In genomic region chr19:10339380-10339960, GRCh38 we compare ENCODE assay signal across 9 cellular contexts. TPM values are rescaled to one million over a fixed set of nuclear protein-coding genes. Genes with fewer than 3 reads are reported as not detected.
DNase-seq lines count a peak whose midpoint lies in the region; ATAC-seq lines count a peak whose summit lies in the region.
"Had no signal": no experiment of that assay in that cellular context is flagged by ENCODE, and none has a peak within 500 bp of the region (broad histone marks: within the 10 kb centered on the region; RNA-seq: fewer than 3 reads in every experiment).

ICAM3 (minus strand) TSS chr19:10339624; CDS start chr19:10339614, 10 bp downstream.

- H3K4me2 ChIP-seq in Karpas-422 (ENCODE audit: low read depth, low read length, poor library complexity, severe bottlenecking) = peak within 1 kb of the TSS; percentile 91

- H4K20me1 ChIP-seq in Karpas-422 (ENCODE audit: insufficient read depth, low read depth, low read length) = no peaks in the 10 kb centered on the region

- peak; percentile 87 for DNase-seq in Karpas-422
- peak; percentile 88 for DNase-seq in activated CD8-positive, alpha-beta memory T cell treated with anti-CD3 and anti-CD28 coated beads, Interleukin-2, amount 10 ng/mL, durations not matched to agents 7 days and 5 days
- DNase-seq in left lobe of liver (ENCODE audit: low spot score) = no peak
- DNase-seq in stimulated activated naive CD4-positive, alpha-beta T cell (lab: John Stamatoyannopoulos, UW) = peak in 5 of 6 experiments; percentile 26 to 62 (median 39)
- DNase-seq in ureter (ENCODE audit: low spot score) = no peak

- H3K9me3 Mint-ChIP-seq in activated CD8-positive, alpha-beta memory T cell treated with anti-CD3 and anti-CD28 coated beads, Interleukin-2, amount 10 ng/mL, durations not matched to agents 7 days and 5 days (ENCODE audit: low read depth) = no peaks in the 10 kb centered on the region

- H3K9me3 ChIP-seq in Karpas-422 (ENCODE audit: low read length) = no peaks in the 10 kb centered on the region

- H3K79me2 ChIP-seq in Karpas-422 (ENCODE audit: low read length) = peaks cover 13% of the 10 kb centered on the region
- H3K79me2 ChIP-seq: parathyroid adenoma had no signal

- CTCF ChIA-PET in activated CD8-positive, alpha-beta memory T cell treated with anti-CD3 and anti-CD28 coated beads, Interleukin-2, amount 10 ng/mL, durations not matched to agents 7 days and 5 days (lab: Charles Lee) = interaction anchor here (0.6 to 2.0 kb wide), 2 partner anchors 81 to 116 kb away, joined by 4 to 8 read pairs; no protein-coding TSS in a partner anchor

- peak within 1 kb of the TSS; percentile 95 for H2AFZ ChIP-seq in Karpas-422 (ENCODE audit: low read length)
- H2AFZ ChIP-seq: parathyroid adenoma had no signal

- peak within 1 kb of the TSS; percentile 96 for H3K27ac Mint-ChIP-seq in activated CD8-positive, alpha-beta memory T cell treated with anti-CD3 and anti-CD28 coated beads, Interleukin-2, amount 10 ng/mL, durations not matched to agents 7 days and 5 days

- peak within 1 kb of the TSS; percentile 57 for H3K27ac ChIP-seq in Karpas-422 (ENCODE audit: low read length)
- H3K27ac ChIP-seq: parathyroid adenoma had no signal

- H3K36me3 ChIP-seq in Karpas-422 (ENCODE audit: insufficient read depth, low read length) = no peaks in the 10 kb centered on the region

- H3K9me2 ChIP-seq in Karpas-422 (replicated peaks; ENCODE audit: insufficient read depth, low read length) = no peaks in the 10 kb centered on the region

- H3K27me3 Mint-ChIP-seq in activated CD8-positive, alpha-beta memory T cell treated with anti-CD3 and anti-CD28 coated beads, Interleukin-2, amount 10 ng/mL, durations not matched to agents 7 days and 5 days = no peaks in the 10 kb centered on the region

- H3K27me3 ChIP-seq in Karpas-422 (ENCODE audit: low read length) = no peaks in the 10 kb centered on the region

- H3K36me3 Mint-ChIP-seq in activated CD8-positive, alpha-beta memory T cell treated with anti-CD3 and anti-CD28 coated beads, Interleukin-2, amount 10 ng/mL, durations not matched to agents 7 days and 5 days = peaks cover 9% of the 10 kb centered on the region

- H3K4me3 ChIP-seq in Karpas-422 (ENCODE audit: low read length) = peak within 1 kb of the TSS; percentile 89

- H3K4me3 Mint-ChIP-seq in activated CD8-positive, alpha-beta memory T cell treated with anti-CD3 and anti-CD28 coated beads, Interleukin-2, amount 10 ng/mL, durations not matched to agents 7 days and 5 days = peak within 1 kb of the TSS; percentile 93

- peaks cover 39% of the 10 kb centered on the region for H3K4me1 Mint-ChIP-seq in activated CD8-positive, alpha-beta memory T cell treated with anti-CD3 and anti-CD28 coated beads, Interleukin-2, amount 10 ng/mL, durations not matched to agents 7 days and 5 days

- H3K9ac ChIP-seq in Karpas-422 (ENCODE audit: low read length) = peak within 1 kb of the TSS; percentile 86
- H3K9ac ChIP-seq: parathyroid adenoma had no signal

- peak; percentile 66 for ATAC-seq in GM19035 (IDR thresholded peaks at IDR 0.05; ENCODE audit: unreplicated experiment)
- peak; percentile 94 for ATAC-seq in activated CD8-positive, alpha-beta memory T cell treated with anti-CD3 and anti-CD28 coated beads, Interleukin-2, amount 10 ng/mL, durations not matched to agents 7 days and 5 days
- ATAC-seq in left lobe of liver = no peak
- no peak for ATAC-seq in GM19023 (IDR thresholded peaks at IDR 0.05; ENCODE audit: unreplicated experiment)
- ATAC-seq in HG02840 (IDR thresholded peaks at IDR 0.05; ENCODE audit: low FRiP score, unreplicated experiment) = no peak

- peaks cover 33% of the 10 kb centered on the region for H3K4me1 ChIP-seq in Karpas-422 (ENCODE audit: low read length)

RNA-seq across cellular contexts. Expression of gene ICAM3, which starts in this region (rescaled TPM):
- total RNA-seq in Karpas-422 (2014; rRNA removed; shearing (Covaris generic); ENCODE audit: low replicate concordance) = 92.1 and 206 TPM in 2 replicates
- total RNA-seq in activated CD8-positive, alpha-beta memory T cell treated with anti-CD3 and anti-CD28 coated beads, Interleukin-2, amount 10 ng/mL, durations not matched to agents 7 days and 5 days = 100 to 1,000 TPM; 169 to 192 TPM
- total RNA-seq in left lobe of liver = 38.6 TPM
- total RNA-seq in ureter = 8.7 TPM

Comparison
In these comparisons a context has a peak if more than half of its experiments do, and no peak if none do; other contexts are left out.
1. ATAC-seq: peak in GM19035 (single experiment) and activated CD8-positive, alpha-beta memory T cell treated with anti-CD3 and anti-CD28 coated beads, Interleukin-2, amount 10 ng/mL, durations not matched to agents 7 days and 5 days (single experiment); none in left lobe of liver (single experiment), GM19023 (single experiment) and HG02840 (single experiment).
2. DNase-seq: peak in Karpas-422 (single experiment), activated CD8-positive, alpha-beta memory T cell treated with anti-CD3 and anti-CD28 coated beads, Interleukin-2, amount 10 ng/mL, durations not matched to agents 7 days and 5 days (single experiment) and stimulated activated naive CD4-positive, alpha-beta T cell (5 of 6); none in left lobe of liver (single experiment) and ureter (single experiment).